Comparison of ENCODE assay signal across 10 cellular contexts in the genomic region with DNA sequence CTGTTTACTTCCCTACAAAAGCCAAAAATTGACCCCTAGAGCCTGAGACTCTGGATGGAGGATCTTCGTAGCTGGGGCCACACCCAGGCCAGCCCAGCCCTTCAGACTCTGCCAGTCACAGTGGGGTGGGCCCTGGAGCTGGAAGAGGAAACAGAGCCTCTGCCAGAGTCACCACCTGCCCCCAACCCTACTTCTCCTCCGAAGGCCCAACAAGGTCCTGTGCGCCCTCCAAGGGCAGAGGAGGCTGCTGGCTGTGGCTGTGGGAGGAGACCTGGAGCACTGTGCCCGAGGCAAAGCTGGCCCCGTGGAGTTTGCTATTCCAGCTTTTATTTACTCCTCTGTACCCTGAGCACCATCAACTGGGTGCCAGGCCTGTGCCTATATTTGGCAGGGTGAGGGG. TPM values are rescaled to one million over a fixed set of nuclear protein-coding genes. Genes with fewer than 3 reads are reported as not detected.
DNase-seq lines count a peak whose midpoint lies in the region; ATAC-seq, FAIRE-seq and TF ChIP-seq lines count a peak whose summit lies in the region.
"Had no signal": no experiment of that assay in that cellular context is flagged by ENCODE, and none has a peak within 500 bp of the region (broad histone marks: within the 10 kb centered on the region; RNA-seq: fewer than 3 reads in every experiment).

No MANE protein-coding gene starts in this region.

- WGBS in HepG2 (ENCODE audit: low lambda C conversion rate), result 59% methylated on average over 3 of the region's 5 CpGs
- WGBS in upper lobe of left lung, 2 donors, result 14 to 20% methylated on average over 2 to 5 of the region's 5 CpGs

- H3K27me3 ChIP-seq in HepG2 (ENCODE audit: control insufficient read depth in 1 of 2, insufficient read depth in 2 of 2, low read length in 2 of 2) (no peaks in the 10 kb centered on the region; a peak in 1 of 5 replicates), upper lobe of left lung (no peaks in the 10 kb centered on the region), osteoblast (ENCODE audit: insufficient read depth, low read length) (no peaks in the 10 kb centered on the region)

- H3K9ac ChIP-seq in HepG2 (ENCODE audit: insufficient read depth, low read depth, low read length), result peak overlapping the region; percentile 0; the same call in 1 of the 2 replicates

- no peak for TF ChIP-seq RAD21 in HepG2 (CRISPR knock-in tag; IDR thresholded peaks at IDR 0.05)

- DNase-seq in Right ventricle myocardium inferior (ENCODE audit: missing footprints), result no peak
- DNase-seq in cardiac septum (ENCODE audit: low spot score), result no peak
- DNase-seq in activated CD8-positive, alpha-beta T cell treated with anti-CD3 and anti-CD28 coated beads for 36 hours, result peak; percentile 56
- DNase-seq in HepG2 (ENCODE audit: low spot score), result no peak
- DNase-seq in upper lobe of left lung, result peak in 1 of 2 donors; percentile 80
- no peak for DNase-seq in osteoblast (ENCODE audit: insufficient read length, low spot score, missing footprints)
- no peak for DNase-seq in SK-N-DZ (ENCODE audit: low spot score)
- DNase-seq: NCI-H82 had no signal

- peak overlapping the region; percentile 67 for H3K4me3 Mint-ChIP-seq in activated CD8-positive, alpha-beta T cell treated with anti-CD3 and anti-CD28 coated beads for 36 hours

- H3K4me1 ChIP-seq in HepG2 (ENCODE audit: insufficient read depth, low read length), result peaks cover 78% of the 10 kb centered on the region
- peaks cover 27 to 56% (median 40%) of the 10 kb centered on the region in 4 donors for H3K4me1 ChIP-seq in upper lobe of left lung
- peaks cover 26% of the 10 kb centered on the region for H3K4me1 ChIP-seq in osteoblast (ENCODE audit: insufficient read depth, low read length)

- H3K9me3 Mint-ChIP-seq in activated CD8-positive, alpha-beta T cell treated with anti-CD3 and anti-CD28 coated beads for 36 hours, result no peaks in the 10 kb centered on the region

- H3K9me3 ChIP-seq in HepG2 (ENCODE audit: low read length) (no peaks in the 10 kb centered on the region), upper lobe of left lung (no peaks in the 10 kb centered on the region), osteoblast (ENCODE audit: low read depth, low read length) (no peaks in the 10 kb centered on the region)

- CTCF ChIA-PET in activated CD8-positive, alpha-beta T cell treated with anti-CD3 and anti-CD28 coated beads for 36 hours (lab: Charles Lee), result interaction anchor here (0.7 to 10.4 kb wide), 5 partner anchors 12 to 246 kb away, joined by 4 to 283 read pairs (median 129); partner anchors contain the start of genes C3orf18, CISH, HEMK1 and MAPKAPK3
- CTCF ChIA-PET in HepG2 (lab: Yijun Ruan, JAX; ENCODE audit: low intra/inter-chr PET ratio, low total read pairs), result no interaction called here

- H3K4me3 ChIP-seq in HepG2 (replicated peaks in 1 of 3; ENCODE audit: insufficient read depth in 1 of 3, low read depth in 2 of 3, low read length in 3 of 3), result no peak overlapping the region
- no peak overlapping the region for H3K4me3 ChIP-seq in upper lobe of left lung
- no peak overlapping the region for H3K4me3 ChIP-seq in osteoblast (ENCODE audit: insufficient read depth, low read length)

- no TSS peak for BruUV-seq in HepG2 (replicated peaks; lab: Mats Ljungman, UMichigan)

- TF ChIP-seq CTCF in activated CD8-positive, alpha-beta T cell treated with anti-CD3 and anti-CD28 coated beads for 36 hours (IDR thresholded peaks at IDR 0.05), result no peak
- TF ChIP-seq CTCF in HepG2 (CRISPR knock-in tag; IDR thresholded peaks at IDR 0.05), result no peak
- TF ChIP-seq CTCF in upper lobe of left lung (IDR thresholded peaks at IDR 0.05), result no peak
- TF ChIP-seq CTCF in osteoblast (IDR thresholded peaks at IDR 0.05; ENCODE audit: extremely low read depth, low read depth, low read length), result no peak

- peak overlapping the region; percentile 100 for H3K27ac Mint-ChIP-seq in activated CD8-positive, alpha-beta T cell treated with anti-CD3 and anti-CD28 coated beads for 36 hours

- in situ Hi-C loops in HepG2 (cut with HindIII; ENCODE audit: extremely low pct_ligation_motif_present, low pct_unique_long_range_greater_than_20kb), result no loop called here

- TF ChIP-seq POLR2A in HepG2 (IDR thresholded peaks at IDR 0.05; ENCODE audit: insufficient read depth in 1 of 2, low read depth in 2 of 2, low read length in 2 of 2) (no peak), upper lobe of left lung (IDR thresholded peaks at IDR 0.05) (peak in 1 of 4 donors; percentile 43)

- H3K79me2 ChIP-seq in HepG2 (ENCODE audit: insufficient read depth, low read length) (no peaks in the 10 kb centered on the region), osteoblast (ENCODE audit: insufficient read depth, low read length) (no peaks in the 10 kb centered on the region)

- H3K27me3 Mint-ChIP-seq in activated CD8-positive, alpha-beta T cell treated with anti-CD3 and anti-CD28 coated beads for 36 hours, result no peaks in the 10 kb centered on the region

- peaks cover 47% of the 10 kb centered on the region for H3K36me3 Mint-ChIP-seq in activated CD8-positive, alpha-beta T cell treated with anti-CD3 and anti-CD28 coated beads for 36 hours (ENCODE audit: low read depth)

- H3K36me3 ChIP-seq in HepG2 (replicated peaks in 1 of 2; ENCODE audit: control insufficient read depth in 1 of 2, insufficient read depth in 2 of 2, low read length in 2 of 2) (no peaks in the 10 kb centered on the region), upper lobe of left lung (no peaks in the 10 kb centered on the region), osteoblast (ENCODE audit: insufficient read depth, low read length) (no peaks in the 10 kb centered on the region)

- no peak overlapping the region for H3K27ac ChIP-seq in HepG2 (ENCODE audit: extremely low read length, insufficient read depth, low read length)
- peak overlapping the region; percentile 48 to 91 (median 88) for H3K27ac ChIP-seq in upper lobe of left lung
- no peak overlapping the region for H3K27ac ChIP-seq in osteoblast (ENCODE audit: low read depth, low read length)
- H3K27ac ChIP-seq: C4-2B had no signal

- POLR2A ChIA-PET in activated CD8-positive, alpha-beta T cell treated with anti-CD3 and anti-CD28 coated beads for 36 hours (lab: Charles Lee), result interaction anchor here (1.0 to 25.8 kb wide), 5 partner anchors 16 to 794 kb away, joined by 3 to 1836 read pairs (median 4); partner anchors contain the start of genes C3orf18, CISH, HEMK1 and MAPKAPK3
- POLR2A ChIA-PET in HepG2 (lab: Yijun Ruan, JAX), result interaction anchor here (1.1 to 5.7 kb wide), 6 partner anchors 9 to 25 kb away, joined by 3 to 176 read pairs (median 9); partner anchors contain the start of genes CISH, HEMK1 and MAPKAPK3

- H2AFZ ChIP-seq in HepG2 (ENCODE audit: low read length) (no peak overlapping the region), osteoblast (ENCODE audit: low read length) (no peak overlapping the region)

- peaks cover 72% of the 10 kb centered on the region for H3K4me1 Mint-ChIP-seq in activated CD8-positive, alpha-beta T cell treated with anti-CD3 and anti-CD28 coated beads for 36 hours (ENCODE audit: low read depth)

- ATAC-seq in Right ventricle myocardium inferior, result peak; percentile 47
- ATAC-seq in activated CD8-positive, alpha-beta T cell treated with anti-CD3 and anti-CD28 coated beads for 36 hours, result no peak
- no peak for ATAC-seq in HepG2
- peak; percentile 34 to 59 for ATAC-seq in upper lobe of left lung (ENCODE audit: low FRiP score in 2 of 2)
- no peak for ATAC-seq in activated CD4-positive, CD25-positive, alpha-beta regulatory T cell treated with anti-CD3 and anti-CD28 coated beads, Interleukin-2, amount 50 U/mL, for 24 hours

- no peak for FAIRE-seq in HepG2 (lab: Jason Lieb, UNC)

- H4K20me1 ChIP-seq in HepG2 (ENCODE audit: insufficient read depth, low read length) (no peaks in the 10 kb centered on the region), osteoblast (ENCODE audit: insufficient read depth, low read length) (no peaks in the 10 kb centered on the region)

- H3K4me2 ChIP-seq in HepG2 (ENCODE audit: low read depth, low read length) (peak overlapping the region; percentile 41), osteoblast (ENCODE audit: insufficient read depth, low read length) (no peak overlapping the region)

- TF ChIP-seq EP300 in HepG2 (IDR thresholded peaks at IDR 0.05; ENCODE audit: low read depth in 2 of 2, low read length in 2 of 2), result no peak
- TF ChIP-seq EP300 in HepG2 (CRISPR knock-in tag; IDR thresholded peaks at IDR 0.05; ENCODE audit: borderline replicate concordance), result no peak
- no peak for TF ChIP-seq EP300 in upper lobe of left lung (IDR thresholded peaks at IDR 0.05)

- intact Hi-C loops in Right ventricle myocardium inferior (cut with DNase I) (no loop called here), cardiac septum (cut with DNase I) (no loop called here), HepG2 (cut with micrococcal nuclease; ENCODE audit: unreplicated experiment) (no loop called here)
- intact Hi-C loops in activated CD8-positive, alpha-beta T cell treated with anti-CD3 and anti-CD28 coated beads for 36 hours (cut with micrococcal nuclease), result no loop called here

RNA-seq across cellular contexts. Expression of gene CISH, which starts 19.0 kb away (rescaled TPM):
- total RNA-seq in Right ventricle myocardium inferior (13.2 TPM), cardiac septum (21.1 TPM), HepG2 (2016; rRNA removed; fragmentation: Illumina TruSeq; extraction: Trizol) (0.73 and 0.91 TPM in 2 replicates), upper lobe of left lung (10 to 100 TPM; 35.8 to 66.9 (median 43.1) TPM), osteoblast (1.1 and 1.2 TPM in 2 replicates)
- 100 to 1,000 TPM; 307 to 308 TPM for total RNA-seq in activated CD8-positive, alpha-beta T cell treated with anti-CD3 and anti-CD28 coated beads for 36 hours
- total RNA-seq in HepG2 (2016; cell fraction: cytosol; rRNA removed; fragmentation: Illumina TruSeq; extraction: Trizol; ENCODE audit: low read depth), result 0.20 and 0.44 TPM in 2 replicates
- 0.82 and 1.2 TPM in 2 replicates for total RNA-seq in HepG2 (2016; cell fraction: insoluble cytoplasmic fraction; rRNA removed; fragmentation: Illumina TruSeq; extraction: Trizol)
- total RNA-seq in HepG2 (2016; cell fraction: membrane; rRNA removed; fragmentation: Illumina TruSeq; extraction: Trizol), result 1.2 and 1.4 TPM in 2 replicates
- total RNA-seq in HepG2 (2016; cell fraction: nucleus; rRNA removed; fragmentation: Illumina TruSeq; extraction: Trizol), result 0.81 and 0.85 TPM in 2 replicates
- polyA plus RNA-seq in HepG2 (2011; rRNA removed), result 1.5 and 2.8 TPM in 2 replicates
- polyA plus RNA-seq in HepG2 (2011; cell fraction: cytosol; rRNA removed), result 1.5 and 1.7 TPM in 2 replicates
- 4.4 and 7.4 TPM in 2 replicates for polyA plus RNA-seq in HepG2 (2011; cell fraction: nucleus; rRNA removed)
- polyA plus RNA-seq in HepG2 (2012), result 2.1 and 2.9 TPM in 2 replicates
- 0.21 and 0.27 TPM in 2 replicates for polyA plus RNA-seq in HepG2 (2016; cell fraction: cytosol; fragmentation: Illumina TruSeq; extraction: Trizol; ENCODE audit: low read depth)
- polyA plus RNA-seq in HepG2 (2016; cell fraction: insoluble cytoplasmic fraction; fragmentation: Illumina TruSeq; extraction: Trizol; ENCODE audit: low read depth), result 1.9 and 2.2 TPM in 2 replicates
- 0.84 and 1.0 TPM in 2 replicates for polyA plus RNA-seq in HepG2 (2016; cell fraction: membrane; fragmentation: Illumina TruSeq; extraction: Trizol; ENCODE audit: low read depth)
- polyA plus RNA-seq in HepG2 (2016; cell fraction: nucleus; fragmentation: Illumina TruSeq; extraction: Trizol; ENCODE audit: insufficient read depth, low read depth), result 1.9 and 3.2 TPM in 2 replicates
- 1.9 and 6.3 TPM in 2 replicates for polyA minus RNA-seq in HepG2 (2011; rRNA and poly(A)+ RNA removed; ENCODE audit: low replicate concordance)
- 1.6 and 2.8 TPM in 2 replicates for polyA minus RNA-seq in HepG2 (2011; cell fraction: cytosol; rRNA and poly(A)+ RNA removed)
- 2.6 and 4.6 TPM in 2 replicates for polyA minus RNA-seq in HepG2 (2011; cell fraction: nucleus; rRNA and poly(A)+ RNA removed)
- polyA plus RNA-seq in SK-N-DZ (2014; cell fraction: cytosol; rRNA removed), result 0.96 and 1.5 TPM in 2 replicates
- 0.79 and 2.1 TPM in 2 replicates for polyA plus RNA-seq in SK-N-DZ (2014; cell fraction: nucleus; rRNA removed)

RNA-seq across cellular contexts. Expression of gene HEMK1, which starts 23.2 kb away (rescaled TPM):
- total RNA-seq in Right ventricle myocardium inferior (14.0 TPM), cardiac septum (14.4 TPM), HepG2 (2016; rRNA removed; fragmentation: Illumina TruSeq; extraction: Trizol) (6.3 and 9.8 TPM in 2 replicates), upper lobe of left lung (10 to 100 TPM in 3 of 6 donors, 1 to 10 TPM in 3; 5.0 to 25.3 (median 9.6) TPM), osteoblast (8.5 and 8.7 TPM in 2 replicates)
- total RNA-seq in activated CD8-positive, alpha-beta T cell treated with anti-CD3 and anti-CD28 coated beads for 36 hours, result 100 to 1,000 TPM in 1 of 2 experiments, 10 to 100 TPM in 1; 97.1 to 101 TPM
- total RNA-seq in HepG2 (2016; cell fraction: cytosol; rRNA removed; fragmentation: Illumina TruSeq; extraction: Trizol; ENCODE audit: low read depth), result 3.3 and 3.8 TPM in 2 replicates
- total RNA-seq in HepG2 (2016; cell fraction: insoluble cytoplasmic fraction; rRNA removed; fragmentation: Illumina TruSeq; extraction: Trizol), result 4.7 and 8.7 TPM in 2 replicates
- total RNA-seq in HepG2 (2016; cell fraction: membrane; rRNA removed; fragmentation: Illumina TruSeq; extraction: Trizol), result 6.7 and 7.4 TPM in 2 replicates
- total RNA-seq in HepG2 (2016; cell fraction: nucleus; rRNA removed; fragmentation: Illumina TruSeq; extraction: Trizol), result 10.1 and 13.3 TPM in 2 replicates
- 12.6 and 16.2 TPM in 2 replicates for polyA plus RNA-seq in HepG2 (2011; rRNA removed)
- 6.7 and 8.8 TPM in 2 replicates for polyA plus RNA-seq in HepG2 (2011; cell fraction: cytosol; rRNA removed)
- 54.5 and 63.4 TPM in 2 replicates for polyA plus RNA-seq in HepG2 (2011; cell fraction: nucleus; rRNA removed)
- 7.1 and 8.2 TPM in 2 replicates for polyA plus RNA-seq in HepG2 (2012)
- 4.2 and 5.6 TPM in 2 replicates for polyA plus RNA-seq in HepG2 (2016; cell fraction: cytosol; fragmentation: Illumina TruSeq; extraction: Trizol; ENCODE audit: low read depth)
- polyA plus RNA-seq in HepG2 (2016; cell fraction: insoluble cytoplasmic fraction; fragmentation: Illumina TruSeq; extraction: Trizol; ENCODE audit: low read depth), result 3.7 and 6.3 TPM in 2 replicates
- polyA plus RNA-seq in HepG2 (2016; cell fraction: membrane; fragmentation: Illumina TruSeq; extraction: Trizol; ENCODE audit: low read depth), result 4.9 TPM in 2 replicates
- 20.5 and 21.1 TPM in 2 replicates for polyA plus RNA-seq in HepG2 (2016; cell fraction: nucleus; fragmentation: Illumina TruSeq; extraction: Trizol; ENCODE audit: insufficient read depth, low read depth)
- 15.2 and 19.7 TPM in 2 replicates for polyA minus RNA-seq in HepG2 (2011; rRNA and poly(A)+ RNA removed; ENCODE audit: low replicate concordance)
- 2.2 and 4.5 TPM in 2 replicates for polyA minus RNA-seq in HepG2 (2011; cell fraction: cytosol; rRNA and poly(A)+ RNA removed)
- polyA minus RNA-seq in HepG2 (2011; cell fraction: nucleus; rRNA and poly(A)+ RNA removed), result 25.0 and 25.6 TPM in 2 replicates
- polyA plus RNA-seq in SK-N-DZ (2014; cell fraction: cytosol; rRNA removed), result 17.7 and 19.0 TPM in 2 replicates
- polyA plus RNA-seq in SK-N-DZ (2014; cell fraction: nucleus; rRNA removed), result 37.5 and 42.6 TPM in 2 replicates

RNA-seq across cellular contexts. Expression of gene MAPKAPK3, which starts 24.4 kb away (rescaled TPM):
- total RNA-seq in Right ventricle myocardium inferior (412 TPM), cardiac septum (266 TPM), HepG2 (2016; rRNA removed; fragmentation: Illumina TruSeq; extraction: Trizol) (41.2 and 48.5 TPM in 2 replicates), upper lobe of left lung (100 to 1,000 TPM in 1 of 6 donors, 10 to 100 TPM in 5; 30.2 to 102 (median 70.1) TPM), osteoblast (56.5 and 66.6 TPM in 2 replicates)
- 100 to 1,000 TPM; 204 to 205 TPM for total RNA-seq in activated CD8-positive, alpha-beta T cell treated with anti-CD3 and anti-CD28 coated beads for 36 hours
- 18.9 and 21.3 TPM in 2 replicates for total RNA-seq in HepG2 (2016; cell fraction: cytosol; rRNA removed; fragmentation: Illumina TruSeq; extraction: Trizol; ENCODE audit: low read depth)
- total RNA-seq in HepG2 (2016; cell fraction: insoluble cytoplasmic fraction; rRNA removed; fragmentation: Illumina TruSeq; extraction: Trizol), result 40.5 and 43.9 TPM in 2 replicates
- total RNA-seq in HepG2 (2016; cell fraction: membrane; rRNA removed; fragmentation: Illumina TruSeq; extraction: Trizol), result 51.7 and 60.5 TPM in 2 replicates
- 21.2 and 24.7 TPM in 2 replicates for total RNA-seq in HepG2 (2016; cell fraction: nucleus; rRNA removed; fragmentation: Illumina TruSeq; extraction: Trizol)
- 39.9 and 46.2 TPM in 2 replicates for polyA plus RNA-seq in HepG2 (2011; rRNA removed)
- 40.2 and 41.3 TPM in 2 replicates for polyA plus RNA-seq in HepG2 (2011; cell fraction: cytosol; rRNA removed)
- polyA plus RNA-seq in HepG2 (2011; cell fraction: nucleus; rRNA removed), result 23.0 and 28.1 TPM in 2 replicates
- 21.8 and 22.2 TPM in 2 replicates for polyA plus RNA-seq in HepG2 (2012)
- 23.5 and 31.3 TPM in 2 replicates for polyA plus RNA-seq in HepG2 (2016; cell fraction: cytosol; fragmentation: Illumina TruSeq; extraction: Trizol; ENCODE audit: low read depth)
- polyA plus RNA-seq in HepG2 (2016; cell fraction: insoluble cytoplasmic fraction; fragmentation: Illumina TruSeq; extraction: Trizol; ENCODE audit: low read depth), result 53.8 and 56.3 TPM in 2 replicates
- polyA plus RNA-seq in HepG2 (2016; cell fraction: membrane; fragmentation: Illumina TruSeq; extraction: Trizol; ENCODE audit: low read depth), result 50.2 and 54.3 TPM in 2 replicates
- polyA plus RNA-seq in HepG2 (2016; cell fraction: nucleus; fragmentation: Illumina TruSeq; extraction: Trizol; ENCODE audit: insufficient read depth, low read depth), result 31.0 and 31.6 TPM in 2 replicates
- polyA minus RNA-seq in HepG2 (2011; rRNA and poly(A)+ RNA removed; ENCODE audit: low replicate concordance), result 48.5 and 89.7 TPM in 2 replicates
- polyA minus RNA-seq in HepG2 (2011; cell fraction: cytosol; rRNA and poly(A)+ RNA removed), result 15.7 and 16.5 TPM in 2 replicates
- polyA minus RNA-seq in HepG2 (2011; cell fraction: nucleus; rRNA and poly(A)+ RNA removed), result 13.4 and 16.9 TPM in 2 replicates
- 32.9 and 33.0 TPM in 2 replicates for polyA plus RNA-seq in SK-N-DZ (2014; cell fraction: cytosol; rRNA removed)
- 17.7 and 25.3 TPM in 2 replicates for polyA plus RNA-seq in SK-N-DZ (2014; cell fraction: nucleus; rRNA removed)

RNA-seq across cellular contexts. Expression of gene C3orf18, which starts 25.0 kb away (rescaled TPM):
- 48.4 TPM for total RNA-seq in Right ventricle myocardium inferior
- total RNA-seq in cardiac septum, result 35.7 TPM
- total RNA-seq in activated CD8-positive, alpha-beta T cell treated with anti-CD3 and anti-CD28 coated beads for 36 hours, result 10 to 100 TPM; 37.9 to 41.3 TPM
- 1.2 and 1.6 TPM in 2 replicates for total RNA-seq in HepG2 (2016; rRNA removed; fragmentation: Illumina TruSeq; extraction: Trizol)
- 1.2 and 1.5 TPM in 2 replicates for total RNA-seq in HepG2 (2016; cell fraction: cytosol; rRNA removed; fragmentation: Illumina TruSeq; extraction: Trizol; ENCODE audit: low read depth)
- total RNA-seq in HepG2 (2016; cell fraction: insoluble cytoplasmic fraction; rRNA removed; fragmentation: Illumina TruSeq; extraction: Trizol), result 0.88 and 1.5 TPM in 2 replicates
- 2.2 and 3.1 TPM in 2 replicates for total RNA-seq in HepG2 (2016; cell fraction: membrane; rRNA removed; fragmentation: Illumina TruSeq; extraction: Trizol)
- 0.97 and 1.1 TPM in 2 replicates for total RNA-seq in HepG2 (2016; cell fraction: nucleus; rRNA removed; fragmentation: Illumina TruSeq; extraction: Trizol)
- 4.6 and 4.8 TPM in 2 replicates for polyA plus RNA-seq in HepG2 (2011; rRNA removed)
- 3.8 and 4.2 TPM in 2 replicates for polyA plus RNA-seq in HepG2 (2011; cell fraction: cytosol; rRNA removed)
- polyA plus RNA-seq in HepG2 (2011; cell fraction: nucleus; rRNA removed), result 8.1 and 8.7 TPM in 2 replicates
- 1.7 and 1.8 TPM in 2 replicates for polyA plus RNA-seq in HepG2 (2012)
- 1.5 and 1.8 TPM in 2 replicates for polyA plus RNA-seq in HepG2 (2016; cell fraction: cytosol; fragmentation: Illumina TruSeq; extraction: Trizol; ENCODE audit: low read depth)
- 0.85 and 1.2 TPM in 2 replicates for polyA plus RNA-seq in HepG2 (2016; cell fraction: insoluble cytoplasmic fraction; fragmentation: Illumina TruSeq; extraction: Trizol; ENCODE audit: low read depth)
- 2.3 and 2.4 TPM in 2 replicates for polyA plus RNA-seq in HepG2 (2016; cell fraction: membrane; fragmentation: Illumina TruSeq; extraction: Trizol; ENCODE audit: low read depth)
- polyA plus RNA-seq in HepG2 (2016; cell fraction: nucleus; fragmentation: Illumina TruSeq; extraction: Trizol; ENCODE audit: insufficient read depth, low read depth), result 1.6 and 2.3 TPM in 2 replicates
- polyA minus RNA-seq in HepG2 (2011; rRNA and poly(A)+ RNA removed; ENCODE audit: low replicate concordance), result 6.2 and 6.4 TPM in 2 replicates
- 1.5 and 2.3 TPM in 2 replicates for polyA minus RNA-seq in HepG2 (2011; cell fraction: cytosol; rRNA and poly(A)+ RNA removed)
- polyA minus RNA-seq in HepG2 (2011; cell fraction: nucleus; rRNA and poly(A)+ RNA removed), result 1.8 and 3.5 TPM in 2 replicates
- 1 to 10 TPM; 4.7 to 7.5 (median 5.7) TPM for total RNA-seq in upper lobe of left lung
- total RNA-seq in osteoblast, result 17.7 and 18.8 TPM in 2 replicates
- 10.7 and 14.0 TPM in 2 replicates for polyA plus RNA-seq in SK-N-DZ (2014; cell fraction: cytosol; rRNA removed)
- polyA plus RNA-seq in SK-N-DZ (2014; cell fraction: nucleus; rRNA removed), result 16.2 and 26.7 TPM in 2 replicates

Comparison
In these comparisons a context has a peak if more than half of its experiments do, and no peak if none do; other contexts are left out.
1. ATAC-seq: peak in Right ventricle myocardium inferior (single experiment) and upper lobe of left lung (2 of 2); none in activated CD8-positive, alpha-beta T cell treated with anti-CD3 and anti-CD28 coated beads for 36 hours (single experiment), HepG2 (single experiment) and activated CD4-positive, CD25-positive, alpha-beta regulatory T cell treated with anti-CD3 and anti-CD28 coated beads, Interleukin-2, amount 50 U/mL, for 24 hours (0 of 2).
2. H3K27ac ChIP-seq: peak in upper lobe of left lung (4 of 4); none in HepG2 (single experiment) and osteoblast (single experiment).
3. RNA of gene CISH, which starts 19.0 kb away (total RNA-seq): 307 to 308 TPM in activated CD8-positive, alpha-beta T cell treated with anti-CD3 and anti-CD28 coated beads for 36 hours; 35.8 to 66.9 TPM in upper lobe of left lung, 21.1 TPM in cardiac septum (single experiment), 13.2 TPM in Right ventricle myocardium inferior (single experiment), 1.1 to 1.2 TPM in osteoblast and 0.20 to 1.4 TPM in HepG2; every median in the first group is over 4 times any median in the second.